Comparison of ENCODE assay signal across 31 cellular contexts in the genomic region with DNA sequence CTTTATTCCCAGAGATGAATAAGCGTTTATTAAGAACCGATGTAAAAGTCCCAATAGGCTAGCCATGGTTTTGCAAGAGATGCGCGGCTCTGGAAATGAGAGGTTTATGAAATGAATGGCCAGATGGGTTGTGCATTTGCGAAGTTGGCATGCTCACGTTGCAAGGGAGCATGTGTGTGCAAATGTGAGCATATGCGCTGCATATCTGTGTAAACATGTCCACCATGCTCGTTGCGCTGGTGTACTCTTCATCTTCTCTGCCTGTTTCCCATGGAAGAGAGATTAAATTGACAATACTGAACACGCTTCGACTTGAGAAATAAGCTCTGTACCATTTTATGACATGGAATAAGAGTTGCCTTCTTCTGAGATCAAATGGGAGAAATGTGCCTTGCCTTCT.
DNase-seq lines count a peak whose midpoint lies in the region; ATAC-seq and TF ChIP-seq lines count a peak whose summit lies in the region.
"Had no signal": no experiment of that assay in that cellular context is flagged by ENCODE, and none has a peak within 500 bp of the region (broad histone marks: within the 10 kb centered on the region; RNA-seq: fewer than 3 reads in every experiment).

No MANE protein-coding gene starts in this region.

- intact Hi-C loops in aorta (cut with DNase I) = no loop called here
- intact Hi-C loops in body of pancreas (cut with DNase I) = no loop called here

- H3K4me1 ChIP-seq in HUES6 (ENCODE audit: control insufficient read depth, insufficient read depth, low read length) = 0 out of 2 replicates have a peak, but pooled peaks cover 2% of the 10 kb centered on the region
- H3K4me1 ChIP-seq in iPS-20b (ENCODE audit: insufficient read depth, low read length) = no peaks in the 10 kb centered on the region
- no peaks in the 10 kb centered on the region for H3K4me1 ChIP-seq in aorta (ENCODE audit: control insufficient read depth in 1 of 2, insufficient read depth in 2 of 2, low read length in 2 of 2)
- no peaks in the 10 kb centered on the region for H3K4me1 ChIP-seq in body of pancreas
- H3K4me1 ChIP-seq: A549, gastroesophageal sphincter, HAP-1, left lung, Peyer's patch, right lobe of liver, spleen, vagina had no signal

- H3K27ac ChIP-seq in HUES6 (ENCODE audit: low read depth, low read length) = no peak overlapping the region
- no peak overlapping the region for H3K27ac ChIP-seq in iPS-20b (ENCODE audit: low read length)
- H3K27ac ChIP-seq in aorta (ENCODE audit: low read depth in 1 of 2, low read length in 2 of 2) = no peak overlapping the region
- no peak overlapping the region for H3K27ac ChIP-seq in body of pancreas
- H3K27ac ChIP-seq: A549, gastroesophageal sphincter, left lung, Peyer's patch, right lobe of liver, spleen, thoracic aorta, vagina had no signal

- no peak for ATAC-seq in aorta (ENCODE audit: low FRiP score)
- no peak for ATAC-seq in HG02763 (IDR thresholded peaks at IDR 0.05; ENCODE audit: unreplicated experiment)
- ATAC-seq in body of pancreas = no peak
- ATAC-seq: A549; activated CD4-positive, CD25-positive, alpha-beta regulatory T cell treated with anti-CD3 and anti-CD28 coated beads, Interleukin-2, amount 50 U/mL, for 24 hours; activated T-cell treated with anti-CD3 and anti-CD28 coated beads, Interleukin-2, amount 50 U/mL, for 72 hours; gastroesophageal sphincter; left lung; right lobe of liver; stimulated activated naive CD8-positive, alpha-beta T cell treated with anti-CD3 and anti-CD28 coated beads, Interleukin-15, Interleukin-2, amounts not matched to agents 100 U/mL and 50 U/mL, for 24 hours had no signal

- 41 to 42% methylated on average over 11 of the region's 11 CpGs for WGBS in aorta, 2 donors
- WGBS in body of pancreas, 2 donors = 30 to 37% methylated on average over 11 of the region's 11 CpGs

- H3K4me3 ChIP-seq in HUES6 (ENCODE audit: low read depth, low read length) (peak overlapping the region; percentile 54), iPS-20b (ENCODE audit: low read length) (peak overlapping the region; percentile 75), aorta (ENCODE audit: low read length in 2 of 2) (no peak overlapping the region), body of pancreas (no peak overlapping the region)
- H3K4me3 ChIP-seq: A549, gastroesophageal sphincter, HAP-1, left lung, right lobe of liver, spleen, thoracic aorta had no signal

- no peak for TF ChIP-seq POLR2A in body of pancreas (IDR thresholded peaks at IDR 0.05)

- H3K9me3 ChIP-seq in HUES6 (ENCODE audit: control insufficient read depth, insufficient read depth, low read depth, low read length) (no peaks in the 10 kb centered on the region), iPS-20b (ENCODE audit: insufficient read depth, low read depth, low read length) (no peaks in the 10 kb centered on the region), aorta (ENCODE audit: control insufficient read depth, low read length) (no peaks in the 10 kb centered on the region), body of pancreas (no peaks in the 10 kb centered on the region)
- H3K9me3 ChIP-seq: A549, HAP-1, left lung, Peyer's patch, right lobe of liver, thoracic aorta, vagina had no signal

- no peaks in the 10 kb centered on the region for H3K36me3 ChIP-seq in HUES6 (ENCODE audit: control insufficient read depth, insufficient read depth, low read length)
- no peaks in the 10 kb centered on the region for H3K36me3 ChIP-seq in iPS-20b (ENCODE audit: insufficient read depth, low read depth, low read length)
- H3K36me3 ChIP-seq in aorta (ENCODE audit: control insufficient read depth in 1 of 2, insufficient read depth in 2 of 2, low read length in 1 of 2) = no peaks in the 10 kb centered on the region
- no peaks in the 10 kb centered on the region for H3K36me3 ChIP-seq in body of pancreas (replicated peaks in 1 of 2; ENCODE audit: insufficient read depth in 1 of 2, low read depth in 2 of 2)
- H3K36me3 ChIP-seq: gastroesophageal sphincter, HAP-1, left lung, Peyer's patch, right lobe of liver, spleen, thoracic aorta, vagina had no signal

- TF ChIP-seq CTCF in body of pancreas (IDR thresholded peaks at IDR 0.05) = no peak

- peaks cover 49% of the 10 kb centered on the region for H3K27me3 ChIP-seq in HUES6 (ENCODE audit: control insufficient read depth, insufficient read depth, low read length)
- H3K27me3 ChIP-seq in iPS-20b (ENCODE audit: insufficient read depth, low read length) = peaks cover 34% of the 10 kb centered on the region
- H3K27me3 ChIP-seq in aorta (ENCODE audit: control insufficient read depth in 1 of 2, insufficient read depth in 2 of 2, low read length in 1 of 2) = no peaks in the 10 kb centered on the region
- no peaks in the 10 kb centered on the region for H3K27me3 ChIP-seq in body of pancreas
- H3K27me3 ChIP-seq: right lobe of liver, vagina had no signal

- no peak overlapping the region for H3K9ac ChIP-seq in HUES6 (ENCODE audit: low read length)
- H3K9ac ChIP-seq in iPS-20b (ENCODE audit: low read depth, low read length) = no peak overlapping the region

- DNase-seq in Ammon's horn (ENCODE audit: low spot score) = peak; percentile 16
- peak; percentile 63 for DNase-seq in cerebellar cortex (ENCODE audit: low spot score)
- DNase-seq in EL = no peak
- no peak for DNase-seq in aorta
- DNase-seq in body of pancreas = no peak
- DNase-seq: activated CD4-positive, alpha-beta T cell treated with anti-CD3 and anti-CD28 coated beads, Interleukin-2, amount 50 U/mL, for 48 hours; activated naive CD4-positive, alpha-beta T cell; activated T-cell treated with anti-CD3 and anti-CD28 coated beads, Interleukin-2, amount 50 U/mL, for 72 hours; AML-193; CD4-positive, alpha-beta T cell; DND-41; IMR-90; mesenchymal stem cell; NCI-H1436 treated with DMSO at 0.1 percent for 48 hours; NCI-H510A; Peyer's patch; right lobe of liver; SHP77 treated with DMSO at 0.1 percent for 48 hours; spleen; stimulated activated CD4-positive, alpha-beta T cell treated with anti-CD3 and anti-CD28 coated beads, Interleukin-2, amount 100 ng/mL, for 24 hours; stimulated activated naive CD8-positive, alpha-beta T cell treated with anti-CD3 and anti-CD28 coated beads, Interleukin-15, Interleukin-2, amounts not matched to agents 100 U/mL and 50 U/mL, for 24 hours had no signal

Comparison
In these comparisons a context has a peak if more than half of its experiments do, and no peak if none do; other contexts are left out.
1. DNase-seq: peak in Ammon's horn (single experiment) and cerebellar cortex (single experiment); none in EL (single experiment), aorta (0 of 2) and body of pancreas (0 of 4).
2. H3K4me3 ChIP-seq: peak in HUES6 (single experiment) and iPS-20b (single experiment); none in aorta (0 of 2) and body of pancreas (0 of 2).